Comparison of ENCODE assay signal across 8 cellular contexts in genomic region chr2:15941970-15942710, GRCh38. TPM values are rescaled to one million over a fixed set of nuclear protein-coding genes. Genes with fewer than 3 reads are reported as not detected.
DNase-seq lines count a peak whose midpoint lies in the region; ATAC-seq and TF ChIP-seq lines count a peak whose summit lies in the region.

No MANE protein-coding gene starts in this region.

- DNase-seq in CD14-positive monocyte (ENCODE audit: low spot score) = no peak
- DNase-seq in KG1 (lab: John Stamatoyannopoulos, UW) = peak; percentile 13
- no peak for DNase-seq in upper lobe of right lung
- DNase-seq in effector CD4-positive, alpha-beta T cell = no peak
- no peak for DNase-seq in effector memory CD8-positive, alpha-beta T cell
- no peak for DNase-seq in G401 (ENCODE audit: low spot score)

- H3K27me3 Mint-ChIP-seq in CD14-positive monocyte (ENCODE audit: low read depth in 3 of 3) = peaks cover 67 to 84% (median 68%) of the 10 kb centered on the region in 3 donors
- H3K27me3 Mint-ChIP-seq in dendritic cell treated with granulocyte-macrophage colony-stimulating factor and Interleukin-4, amounts not matched to agents 40 ng/mL and 50 ng/mL, for 4 days = peaks cover 81% of the 10 kb centered on the region
- peaks cover 50 to 75% of the 10 kb centered on the region in 2 donors for H3K27me3 Mint-ChIP-seq in effector memory CD8-positive, alpha-beta T cell

- H3K4me3 ChIP-seq in mucosa of rectum (ENCODE audit: low read length in 2 of 2) (peak overlapping the region; percentile 61 to 66), upper lobe of right lung (peak overlapping the region; percentile 52)

- no peaks in the 10 kb centered on the region for H3K36me3 Mint-ChIP-seq in CD14-positive monocyte
- H3K36me3 Mint-ChIP-seq in dendritic cell treated with granulocyte-macrophage colony-stimulating factor and Interleukin-4, amounts not matched to agents 40 ng/mL and 50 ng/mL, for 4 days (ENCODE audit: low read depth) = no peaks in the 10 kb centered on the region
- H3K36me3 Mint-ChIP-seq in effector memory CD8-positive, alpha-beta T cell (ENCODE audit: insufficient read depth) = no peaks in the 10 kb centered on the region

- no peak overlapping the region for H3K27ac Mint-ChIP-seq in CD14-positive monocyte
- H3K27ac Mint-ChIP-seq in dendritic cell treated with granulocyte-macrophage colony-stimulating factor and Interleukin-4, amounts not matched to agents 40 ng/mL and 50 ng/mL, for 4 days = no peak overlapping the region
- H3K27ac Mint-ChIP-seq in effector memory CD8-positive, alpha-beta T cell = no peak overlapping the region

- peaks cover 16 to 25% of the 10 kb centered on the region in 2 donors for H3K4me1 ChIP-seq in mucosa of rectum (ENCODE audit: control insufficient read depth in 2 of 2, insufficient read depth in 2 of 2, low read length in 2 of 2)
- H3K4me1 ChIP-seq in upper lobe of right lung = peaks cover 40% of the 10 kb centered on the region

- H3K27ac ChIP-seq in mucosa of rectum (ENCODE audit: low read depth in 2 of 2, low read length in 2 of 2) (no peak overlapping the region), upper lobe of right lung (no peak overlapping the region)

- peak overlapping the region; percentile 52 to 72 for H3K4me3 Mint-ChIP-seq in CD14-positive monocyte
- peak overlapping the region; percentile 62 for H3K4me3 Mint-ChIP-seq in dendritic cell treated with granulocyte-macrophage colony-stimulating factor and Interleukin-4, amounts not matched to agents 40 ng/mL and 50 ng/mL, for 4 days
- H3K4me3 Mint-ChIP-seq in effector memory CD8-positive, alpha-beta T cell = peak overlapping the region in 1 of 2 donors; percentile 10

- H3K27me3 ChIP-seq in mucosa of rectum (ENCODE audit: control insufficient read depth in 2 of 2, insufficient read depth in 2 of 2, low read length in 2 of 2) (peaks cover 16 to 17% of the 10 kb centered on the region in 2 donors), upper lobe of right lung (peaks cover 49% of the 10 kb centered on the region)

- H3K4me1 Mint-ChIP-seq in CD14-positive monocyte = peaks cover 32% of the 10 kb centered on the region
- H3K4me1 Mint-ChIP-seq in dendritic cell treated with granulocyte-macrophage colony-stimulating factor and Interleukin-4, amounts not matched to agents 40 ng/mL and 50 ng/mL, for 4 days (ENCODE audit: low read depth) = peaks cover 23% of the 10 kb centered on the region
- peaks cover 0 to 7% of the 10 kb centered on the region in 2 donors for H3K4me1 Mint-ChIP-seq in effector memory CD8-positive, alpha-beta T cell (ENCODE audit: low read depth in 2 of 2)

- H3K36me3 ChIP-seq in mucosa of rectum (ENCODE audit: control insufficient read depth in 2 of 2, insufficient read depth in 2 of 2, low read length in 2 of 2) (no peaks in the 10 kb centered on the region), upper lobe of right lung (no peaks in the 10 kb centered on the region)

- H3K9me3 ChIP-seq in mucosa of rectum (ENCODE audit: control insufficient read depth in 2 of 2, low read length in 2 of 2) (no peaks in the 10 kb centered on the region), upper lobe of right lung (no peaks in the 10 kb centered on the region)

- peaks cover 0 to 17% (median 3%) of the 10 kb centered on the region in 7 donors for H3K9me3 Mint-ChIP-seq in CD14-positive monocyte
- no peaks in the 10 kb centered on the region for H3K9me3 Mint-ChIP-seq in dendritic cell treated with granulocyte-macrophage colony-stimulating factor and Interleukin-4, amounts not matched to agents 40 ng/mL and 50 ng/mL, for 4 days
- H3K9me3 Mint-ChIP-seq in effector memory CD8-positive, alpha-beta T cell = peaks cover 3 to 6% of the 10 kb centered on the region in 2 donors

- in situ Hi-C loops in G401 (cut with HindIII; ENCODE audit: low sequenced_read_pairs) = no loop called here

- intact Hi-C loops in CD14-positive monocyte (cut with micrococcal nuclease) = no loop called here
- intact Hi-C loops in dendritic cell treated with granulocyte-macrophage colony-stimulating factor and Interleukin-4, amounts not matched to agents 40 ng/mL and 50 ng/mL, for 4 days (cut with micrococcal nuclease) = loop anchor here (2.0 to 5.0 kb wide), 2 partner anchors 545 to 567 kb away; no protein-coding TSS in a partner anchor
- intact Hi-C loops in upper lobe of right lung (cut with DNase I) = loop anchor here (5.0 kb wide), 1 partner anchor 305 kb away; no protein-coding TSS in a partner anchor

- peak; percentile 3 for ATAC-seq in upper lobe of right lung
- ATAC-seq in effector memory CD8-positive, alpha-beta T cell (replicated peaks) = no peak

- TF ChIP-seq CTCF in CD14-positive monocyte (IDR thresholded peaks at IDR 0.05) (no peak), upper lobe of right lung (IDR thresholded peaks at IDR 0.05) (no peak)

- peak overlapping the region in 1 of 2 donors; percentile 26 for H3K9ac ChIP-seq in mucosa of rectum (ENCODE audit: low read depth in 1 of 2, low read length in 2 of 2)

RNA-seq across cellular contexts. Expression of gene MYCN, which starts 1.8 kb away (rescaled TPM):
- not detected for polyA plus RNA-seq in CD14-positive monocyte
- total RNA-seq in upper lobe of right lung = 0.49 TPM
- total RNA-seq in G401 (2014; rRNA removed; shearing (Covaris generic)) = not detected in 2 replicates

Comparison
In these comparisons a context has a peak if more than half of its experiments do, and no peak if none do; other contexts are left out.
1. intact Hi-C loops: an anchor here in dendritic cell treated with granulocyte-macrophage colony-stimulating factor and Interleukin-4, amounts not matched to agents 40 ng/mL and 50 ng/mL, for 4 days (2.0 to 5.0 kb wide) and upper lobe of right lung (5.0 kb wide); none called in CD14-positive monocyte.